In the genomic region with DNA sequence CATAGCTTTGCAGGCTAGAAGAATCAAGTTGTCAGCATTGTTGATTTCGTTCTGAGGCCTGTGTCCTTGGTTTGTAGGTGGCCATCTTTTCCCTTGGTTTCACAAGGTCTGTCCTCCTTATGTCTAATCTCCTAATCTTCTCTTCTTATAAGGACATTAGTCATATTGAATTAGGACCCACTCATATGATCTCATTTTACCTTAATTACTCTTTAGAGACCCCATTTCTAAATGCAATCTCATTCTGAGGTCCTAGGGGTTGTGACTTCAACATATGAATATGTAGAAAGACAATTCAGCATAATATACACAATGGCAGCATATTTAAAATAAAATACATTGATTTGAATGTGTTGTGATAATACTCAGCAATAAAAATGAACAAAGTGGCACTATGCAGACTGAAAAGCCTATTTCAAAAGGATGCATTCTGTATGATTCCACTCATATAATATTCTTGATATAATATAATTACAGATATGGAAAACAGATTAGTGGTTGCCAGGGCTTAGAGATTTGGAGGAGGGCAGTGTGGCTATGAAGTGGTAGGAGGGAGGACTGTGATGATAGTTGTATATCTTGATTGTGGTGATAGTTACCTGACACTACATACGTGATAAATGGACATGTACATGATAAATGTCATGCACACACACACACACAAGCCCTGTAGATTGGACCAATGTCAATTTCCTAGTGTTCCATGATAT, we compare ENCODE assay signal across 5 cellular contexts.
"Had no signal": no experiment of that assay in that cellular context is flagged by ENCODE, and none has a peak within 500 bp of the region (broad histone marks: within the 10 kb centered on the region; RNA-seq: fewer than 3 reads in every experiment).

No MANE protein-coding gene starts in this region.

- DNase-seq: H9, HCEC 1CT, IMR-90 had no signal

- H3K27ac Mint-ChIP-seq: GM23338, H9 had no signal

- H3K9me3 Mint-ChIP-seq: GM23338, H9 had no signal

- ATAC-seq: GM23338, K562 had no signal
